Comparison of ENCODE assay signal across 9 cellular contexts in genomic region chr16:30941600-30942420, GRCh38. TPM values are rescaled to one million over a fixed set of nuclear protein-coding genes. Genes with fewer than 3 reads are reported as not detected.
A peak's percentile ranks its signal among the peaks of the same experiment; 100 is the strongest.
DNase-seq lines count a peak whose midpoint lies in the region; ATAC-seq and TF ChIP-seq lines count a peak whose summit lies in the region.
"Had no signal": no experiment of that assay in that cellular context is flagged by ENCODE, and none has a peak within 500 bp of the region (broad histone marks: within the 10 kb centered on the region; RNA-seq: fewer than 3 reads in every experiment).

No MANE protein-coding gene starts in this region.

- H3K4me1 ChIP-seq in mesenchymal stem cell (ENCODE audit: control insufficient read depth, insufficient read depth, low read depth, low read length), result peaks cover 17% of the 10 kb centered on the region

- no peaks in the 10 kb centered on the region for H3K9me3 Mint-ChIP-seq in activated CD4-positive, alpha-beta T cell treated with anti-CD3 and anti-CD28 coated beads, Interleukin-2, amount 10 ng/mL, durations not matched to agents 7 days and 5 days
- H3K9me3 Mint-ChIP-seq: stimulated activated naive CD8-positive, alpha-beta T cell treated with anti-CD3 and anti-CD28 coated beads, Interleukin-15, Interleukin-2, amounts not matched to agents 100 ng/mL and 50 ng/mL, for 24 hours had no signal

- H3K36me3 Mint-ChIP-seq in activated CD4-positive, alpha-beta T cell treated with anti-CD3 and anti-CD28 coated beads, Interleukin-2, amount 10 ng/mL, durations not matched to agents 7 days and 5 days (ENCODE audit: low read depth), result peaks cover 20% of the 10 kb centered on the region

- H2BK5ac ChIP-seq in mesenchymal stem cell (ENCODE audit: low read depth, low read length, poor library complexity, severe bottlenecking), result no peak overlapping the region

- no peak overlapping the region for H2BK120ac ChIP-seq in mesenchymal stem cell (ENCODE audit: low read depth, low read length)

- H3K4ac ChIP-seq in mesenchymal stem cell (ENCODE audit: low read depth in 1 of 2, low read length in 2 of 2), result peak overlapping the region; percentile 21 to 59

- CTCF ChIA-PET in activated CD4-positive, alpha-beta T cell treated with anti-CD3 and anti-CD28 coated beads, Interleukin-2, amount 10 ng/mL, durations not matched to agents 7 days and 5 days (lab: Charles Lee), result interaction anchor here (0.6 to 6.0 kb wide), 30 partner anchors 8 to 441 kb away, joined by 3 to 48 read pairs (median 4); partner anchors contain the start of genes FBRS, HSD3B7, SETD1A and VKORC1

- peak overlapping the region; percentile 37 for H3K27ac ChIP-seq in mesenchymal stem cell (ENCODE audit: low read length, poor library complexity, severe bottlenecking)

- H3K4me3 Mint-ChIP-seq in activated CD4-positive, alpha-beta T cell treated with anti-CD3 and anti-CD28 coated beads, Interleukin-2, amount 10 ng/mL, durations not matched to agents 7 days and 5 days, result peak overlapping the region; percentile 51
- H3K4me3 Mint-ChIP-seq: stimulated activated naive CD8-positive, alpha-beta T cell treated with anti-CD3 and anti-CD28 coated beads, Interleukin-15, Interleukin-2, amounts not matched to agents 100 ng/mL and 50 ng/mL, for 24 hours had no signal

- H3K27me3 ChIP-seq in mesenchymal stem cell (ENCODE audit: control insufficient read depth in 1 of 2, insufficient read depth in 1 of 2, low read length in 2 of 2), result no peaks in the 10 kb centered on the region

- H3K27me3 Mint-ChIP-seq in activated CD4-positive, alpha-beta T cell treated with anti-CD3 and anti-CD28 coated beads, Interleukin-2, amount 10 ng/mL, durations not matched to agents 7 days and 5 days, result no peaks in the 10 kb centered on the region
- H3K27me3 Mint-ChIP-seq: stimulated activated naive CD8-positive, alpha-beta T cell treated with anti-CD3 and anti-CD28 coated beads, Interleukin-15, Interleukin-2, amounts not matched to agents 100 ng/mL and 50 ng/mL, for 24 hours had no signal

- H3K23ac ChIP-seq in mesenchymal stem cell (ENCODE audit: low read length in 2 of 2), result no peak overlapping the region

- peak overlapping the region; percentile 82 for H3K9ac ChIP-seq in mesenchymal stem cell (ENCODE audit: low read length)

- H3K14ac ChIP-seq in mesenchymal stem cell (ENCODE audit: low read length in 2 of 2), result no peak overlapping the region

- H3K27ac Mint-ChIP-seq in activated CD4-positive, alpha-beta T cell treated with anti-CD3 and anti-CD28 coated beads, Interleukin-2, amount 10 ng/mL, durations not matched to agents 7 days and 5 days, result peak overlapping the region; percentile 72
- H3K27ac Mint-ChIP-seq: stimulated activated naive CD8-positive, alpha-beta T cell treated with anti-CD3 and anti-CD28 coated beads, Interleukin-15, Interleukin-2, amounts not matched to agents 100 ng/mL and 50 ng/mL, for 24 hours had no signal

- 30% methylated on average over 12 of the region's 15 CpGs for WGBS in mesenchymal stem cell

- peak overlapping the region; percentile 69 for H2AK5ac ChIP-seq in mesenchymal stem cell (ENCODE audit: low read length, severe bottlenecking)

- peak; percentile 66 for ATAC-seq in GM18508 (IDR thresholded peaks at IDR 0.05; ENCODE audit: insufficient read depth, unreplicated experiment)
- peak; percentile 80 for ATAC-seq in HG02981 (IDR thresholded peaks at IDR 0.05; ENCODE audit: unreplicated experiment)

- peak overlapping the region; percentile 75 for H4K8ac ChIP-seq in mesenchymal stem cell (ENCODE audit: low read length)

- H3K4me2 ChIP-seq in mesenchymal stem cell (ENCODE audit: low read length, poor library complexity, severe bottlenecking), result peak overlapping the region; percentile 2

- no peak overlapping the region for H3K4me3 ChIP-seq in AG09309 (ENCODE audit: control insufficient read depth, low read depth, low read length)
- no peak overlapping the region for H3K4me3 ChIP-seq in mesenchymal stem cell (ENCODE audit: insufficient read depth in 1 of 2, low read depth in 1 of 2, low read length in 2 of 2)

- POLR2A ChIA-PET in activated CD4-positive, alpha-beta T cell treated with anti-CD3 and anti-CD28 coated beads, Interleukin-2, amount 10 ng/mL, durations not matched to agents 7 days and 5 days (lab: Charles Lee), result no interaction called here

- H3K18ac ChIP-seq in mesenchymal stem cell (ENCODE audit: low read depth in 1 of 2, low read length in 2 of 2), result peak overlapping the region; percentile 18 to 66

- peaks cover 34% of the 10 kb centered on the region for H3K4me1 Mint-ChIP-seq in activated CD4-positive, alpha-beta T cell treated with anti-CD3 and anti-CD28 coated beads, Interleukin-2, amount 10 ng/mL, durations not matched to agents 7 days and 5 days

- TF ChIP-seq CTCF in AG09309 (IDR thresholded peaks at IDR 0.05; ENCODE audit: control insufficient read depth, insufficient read depth, low read depth, low read length, missing control alignments), result peak; percentile 90

- H4K91ac ChIP-seq in mesenchymal stem cell (ENCODE audit: low read length), result peak overlapping the region; percentile 70

- H2BK12ac ChIP-seq in mesenchymal stem cell (ENCODE audit: low read length in 2 of 2), result peak overlapping the region; percentile 25 to 37

- H3K36me3 ChIP-seq in mesenchymal stem cell (ENCODE audit: control insufficient read depth in 1 of 2, insufficient read depth in 2 of 2, low read depth in 1 of 2, low read length in 2 of 2), result peaks cover 42 to 49% of the 10 kb centered on the region in 2 experiments

- DNase-seq in AG09309 (ENCODE audit: low read depth), result no peak
- DNase-seq in NCI-H2227 treated with DMSO at 0.1 percent for 48 hours (lab: John Stamatoyannopoulos, UW), result peak; percentile 31
- DNase-seq in activated CD4-positive, alpha-beta T cell treated with anti-CD3 and anti-CD28 coated beads, Interleukin-2, amount 10 ng/mL, durations not matched to agents 7 days and 5 days, result peak; percentile 74
- DNase-seq in effector CD8-positive, alpha-beta T cell (lab: John Stamatoyannopoulos, UW), result peak; percentile 36
- DNase-seq in mesenchymal stem cell, result peak; percentile 79
- DNase-seq in stimulated activated naive CD4-positive, alpha-beta T cell treated with Interleukin-2 at 50 U/mL for 16 hours (lab: John Stamatoyannopoulos, UW), result peak; percentile 58

- peaks cover 35% of the 10 kb centered on the region for H3K79me1 ChIP-seq in mesenchymal stem cell (replicated peaks; ENCODE audit: low read length, poor library complexity, severe bottlenecking)

- no peaks in the 10 kb centered on the region for H3K9me3 ChIP-seq in mesenchymal stem cell (ENCODE audit: control insufficient read depth, low read length)

- H2BK15ac ChIP-seq in mesenchymal stem cell (ENCODE audit: low read depth, poor library complexity, severe bottlenecking), result peak overlapping the region; percentile 84

- H2AFZ ChIP-seq in mesenchymal stem cell (ENCODE audit: low read depth, low read length), result no peak overlapping the region

RNA-seq across cellular contexts. Expression of gene ORAI3, which starts 7.1 kb away (rescaled TPM):
- 10 to 100 TPM; 18.4 to 19.0 TPM for total RNA-seq in activated CD4-positive, alpha-beta T cell treated with anti-CD3 and anti-CD28 coated beads, Interleukin-2, amount 10 ng/mL, durations not matched to agents 7 days and 5 days
- polyA plus RNA-seq in mesenchymal stem cell (2013, experiment 1 of 2), result 63.4 TPM
- 64.8 TPM for polyA plus RNA-seq in mesenchymal stem cell (2013, experiment 2 of 2)

RNA-seq across cellular contexts. Expression of gene SETD1A, which starts 15.7 kb away (rescaled TPM):
- total RNA-seq in activated CD4-positive, alpha-beta T cell treated with anti-CD3 and anti-CD28 coated beads, Interleukin-2, amount 10 ng/mL, durations not matched to agents 7 days and 5 days, result 10 to 100 TPM; 26.5 to 26.6 TPM
- 11.7 TPM for polyA plus RNA-seq in mesenchymal stem cell (2013, experiment 1 of 2)
- 10.9 TPM for polyA plus RNA-seq in mesenchymal stem cell (2013, experiment 2 of 2)

RNA-seq across cellular contexts. Expression of gene FBXL19, which starts 18.4 kb away (rescaled TPM):
- 10 to 100 TPM; 21.7 to 22.4 TPM for total RNA-seq in activated CD4-positive, alpha-beta T cell treated with anti-CD3 and anti-CD28 coated beads, Interleukin-2, amount 10 ng/mL, durations not matched to agents 7 days and 5 days
- 21.4 TPM for polyA plus RNA-seq in mesenchymal stem cell (2013, experiment 1 of 2)
- 20.2 TPM for polyA plus RNA-seq in mesenchymal stem cell (2013, experiment 2 of 2)

RNA-seq across cellular contexts. Expression of gene HSD3B7, which starts 43.2 kb away (rescaled TPM):
- 1 to 10 TPM; 3.4 to 3.5 TPM for total RNA-seq in activated CD4-positive, alpha-beta T cell treated with anti-CD3 and anti-CD28 coated beads, Interleukin-2, amount 10 ng/mL, durations not matched to agents 7 days and 5 days
- 9.2 TPM for polyA plus RNA-seq in mesenchymal stem cell (2013, experiment 1 of 2)
- polyA plus RNA-seq in mesenchymal stem cell (2013, experiment 2 of 2), result 9.4 TPM

RNA-seq across cellular contexts. Expression of gene CTF1, which starts 45.4 kb away (rescaled TPM):
- total RNA-seq in activated CD4-positive, alpha-beta T cell treated with anti-CD3 and anti-CD28 coated beads, Interleukin-2, amount 10 ng/mL, durations not matched to agents 7 days and 5 days, result under 1 TPM; 0.22 to 0.31 TPM
- 6.7 TPM for polyA plus RNA-seq in mesenchymal stem cell (2013, experiment 1 of 2)
- polyA plus RNA-seq in mesenchymal stem cell (2013, experiment 2 of 2), result 7.0 TPM
